ENCODE assay signal across 8 cellular contexts in the genomic region with DNA sequence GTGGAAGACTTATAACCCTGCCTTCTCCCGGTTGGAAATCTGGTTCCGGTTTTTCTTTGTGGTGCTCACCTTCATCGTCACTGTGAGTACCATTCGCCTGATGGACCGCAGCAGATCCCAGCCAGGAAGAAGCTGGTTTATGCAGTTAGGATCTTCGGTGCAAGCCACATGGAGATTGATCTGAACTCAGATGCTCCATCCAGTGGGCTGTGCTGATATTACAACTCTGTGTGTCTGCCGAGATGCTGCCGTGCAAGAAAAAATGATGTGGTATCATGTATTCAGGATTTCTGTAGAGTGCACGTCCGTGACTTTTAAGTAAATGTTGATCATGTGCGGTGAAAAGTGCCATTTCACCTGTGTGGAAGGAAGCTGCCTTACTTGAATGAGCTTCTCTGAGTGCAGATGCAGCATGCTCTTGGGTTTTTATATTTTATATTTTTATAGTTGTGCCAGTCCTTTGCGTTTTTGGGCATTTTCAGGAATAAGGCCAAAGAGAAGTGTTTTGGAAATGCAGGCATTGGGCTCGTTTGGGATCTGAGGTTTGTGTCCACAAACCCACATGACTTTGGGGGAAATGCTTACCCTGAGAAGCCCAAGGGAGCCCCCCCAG. TPM values are rescaled to one million over a fixed set of nuclear protein-coding genes. Genes with fewer than 3 reads are reported as not detected.
DNase-seq lines count a peak whose midpoint lies in the region; ATAC-seq and TF ChIP-seq lines count a peak whose summit lies in the region.

No MANE protein-coding gene starts in this region.

- H3K9ac ChIP-seq in parathyroid adenoma: no peak overlapping the region

- H3F3A ChIP-seq in DOHH2 (ENCODE audit: control insufficient read depth, insufficient read depth): no peaks in the 10 kb centered on the region

- H3K4me3 ChIP-seq in DOHH2 (ENCODE audit: low read length) (no peak overlapping the region), LNCaP clone FGC (ENCODE audit: low read depth, low read length) (no peak overlapping the region), parathyroid adenoma (ENCODE audit: low read depth, low read length) (no peak overlapping the region), vagina (no peak overlapping the region)

- no peaks in the 10 kb centered on the region for H4K20me1 ChIP-seq in DOHH2 (ENCODE audit: control insufficient read depth, insufficient read depth, low read depth, low read length)

- TF ChIP-seq CTCF in DOHH2 (IDR thresholded peaks at IDR 0.05; ENCODE audit: low read depth, low read length, poor library complexity, severe bottlenecking) (peak; percentile 76), LNCaP clone FGC (IDR thresholded peaks at IDR 0.05; ENCODE audit: control insufficient read depth, extremely low read depth, insufficient read depth) (peak; percentile 49), parathyroid adenoma (IDR thresholded peaks at IDR 0.05) (peak; percentile 78), vagina (IDR thresholded peaks at IDR 0.05) (peak; percentile 60 to 71 (median 62))

- no peaks in the 10 kb centered on the region for H3K4me1 ChIP-seq in DOHH2 (ENCODE audit: control insufficient read depth, low read length)
- no peaks in the 10 kb centered on the region for H3K4me1 ChIP-seq in parathyroid adenoma
- no peaks in the 10 kb centered on the region for H3K4me1 ChIP-seq in vagina

- intact Hi-C loops in vagina (cut with DNase I): no loop called here

- no peak for TF ChIP-seq POLR2A in vagina (IDR thresholded peaks at IDR 0.05)

- H3K4me2 ChIP-seq in DOHH2 (ENCODE audit: low read length) (no peak overlapping the region), parathyroid adenoma (ENCODE audit: low read length) (no peak overlapping the region)

- ATAC-seq in GM21576 (IDR thresholded peaks at IDR 0.05; ENCODE audit: unreplicated experiment): no peak

- H3K27ac ChIP-seq in DOHH2 (ENCODE audit: low read depth, low read length) (no peak overlapping the region), parathyroid adenoma (no peak overlapping the region), vagina (no peak overlapping the region)

- H3K9me3 ChIP-seq in DOHH2 (ENCODE audit: control insufficient read depth, insufficient read depth, low read length) (no peaks in the 10 kb centered on the region), parathyroid adenoma (ENCODE audit: control insufficient read depth, low read length) (no peaks in the 10 kb centered on the region), vagina (no peaks in the 10 kb centered on the region)

- DNase-seq in LNCaP clone FGC (ENCODE audit: low read depth) (peak; percentile 30), SHP77 treated with DMSO at 0.1 percent for 48 hours (lab: John Stamatoyannopoulos, UW) (peak; percentile 59), glomerular endothelial cell (ENCODE audit: extremely low read depth, low read depth, low spot score) (peak; percentile 47), vagina (ENCODE audit: extremely low spot score in 2 of 2) (peak in 1 of 2 donors; percentile 3)
- peak; percentile 53 for DNase-seq in activated naive CD4-positive, alpha-beta T cell treated with anti-CD3 and anti-CD28 coated beads, Interleukin-2, amount 50 U/mL, for 16 hours

- H3K9me2 ChIP-seq in DOHH2 (replicated peaks; ENCODE audit: control insufficient read depth, low read length): no peaks in the 10 kb centered on the region

- no peak overlapping the region for H2AFZ ChIP-seq in parathyroid adenoma

- H3K79me2 ChIP-seq in DOHH2 (ENCODE audit: control insufficient read depth, low read length) (no peaks in the 10 kb centered on the region), parathyroid adenoma (peaks cover 10% of the 10 kb centered on the region)

- H3K36me3 ChIP-seq in DOHH2 (ENCODE audit: control insufficient read depth, low read length): peaks cover 37% of the 10 kb centered on the region
- no peaks in the 10 kb centered on the region for H3K36me3 ChIP-seq in parathyroid adenoma (ENCODE audit: control insufficient read depth, insufficient read depth, low read length)
- peaks cover 0 to 37% of the 10 kb centered on the region in 2 donors for H3K36me3 ChIP-seq in vagina

- H3K27me3 ChIP-seq in DOHH2 (ENCODE audit: control insufficient read depth, low read length) (no peaks in the 10 kb centered on the region), parathyroid adenoma (ENCODE audit: control insufficient read depth, insufficient read depth, low read length) (no peaks in the 10 kb centered on the region), vagina (no peaks in the 10 kb centered on the region)

RNA-seq across cellular contexts. Expression of gene DYNLT1, which starts 39.2 kb away (rescaled TPM):
- 143 and 193 TPM in 2 replicates for total RNA-seq in glomerular endothelial cell
- total RNA-seq in vagina: 65.8 TPM

RNA-seq across cellular contexts. Expression of gene SYTL3, which starts 44.5 kb away (rescaled TPM):
- total RNA-seq in glomerular endothelial cell (2.2 and 4.4 TPM in 2 replicates), vagina (10.8 TPM)

RNA-seq across cellular contexts. Expression of gene TMEM181, which starts 45.5 kb away (rescaled TPM):
- total RNA-seq in glomerular endothelial cell (43.1 and 46.6 TPM in 2 replicates), vagina (18.4 TPM)
